Comparison of ENCODE assay signal across 18 cellular contexts in the genomic region with DNA sequence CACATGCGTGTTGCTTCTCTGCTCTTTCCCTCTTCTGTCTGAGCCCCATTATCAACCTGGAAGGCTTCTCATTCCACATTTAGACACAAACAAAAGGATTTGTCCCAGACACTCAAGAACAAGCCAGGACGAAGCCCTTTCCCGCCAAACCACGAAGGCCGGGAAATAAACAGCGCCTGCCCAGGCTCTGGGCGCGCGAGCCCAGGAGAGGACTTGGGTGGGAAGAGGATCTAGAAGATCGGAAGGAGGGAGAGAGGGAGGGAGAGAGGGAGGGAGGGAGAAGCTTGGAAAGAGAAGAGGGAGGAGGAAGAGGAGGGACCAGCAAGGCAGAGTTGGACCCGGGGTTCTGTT. TPM values are rescaled to one million over a fixed set of nuclear protein-coding genes. Genes with fewer than 3 reads are reported as not detected.
DNase-seq lines count a peak whose midpoint lies in the region; ATAC-seq, FAIRE-seq and TF ChIP-seq lines count a peak whose summit lies in the region.
"Had no signal": no experiment of that assay in that cellular context is flagged by ENCODE, and none has a peak within 500 bp of the region (broad histone marks: within the 10 kb centered on the region; RNA-seq: fewer than 3 reads in every experiment).

No MANE protein-coding gene starts in this region.

- H3K36me3 ChIP-seq in left ventricle myocardium inferior (no peaks in the 10 kb centered on the region), pancreas (no peaks in the 10 kb centered on the region)
- H3K36me3 ChIP-seq: BLaER1 treated with 17β-estradiol and CSF1 and Interleukin-3, amounts not matched to agents 10 nM and 100 nM; colonic mucosa; esophagus muscularis mucosa; stomach had no signal

- H3K27me3 Mint-ChIP-seq in T-helper 17 cell: peaks cover 90% of the 10 kb centered on the region

- H3K27ac Mint-ChIP-seq in T-helper 17 cell: peak overlapping the region; percentile 53
- peak overlapping the region; percentile 32 for H3K27ac Mint-ChIP-seq in stimulated activated effector memory CD8-positive, alpha-beta T cell treated with anti-CD3 and anti-CD28 coated beads, Interleukin-12 subunit alpha, Interleukin-12 subunit beta, amount 100 ng/mL, for 72 hours

- H3K4me3 ChIP-seq in left ventricle myocardium inferior: peak overlapping the region; percentile 33
- H3K4me3 ChIP-seq in iPS-18c (ENCODE audit: insufficient read depth, low read depth, low read length): peak overlapping the region; percentile 11; the same call in 1 of the 2 replicates
- no peak overlapping the region for H3K4me3 ChIP-seq in pancreas
- H3K4me3 ChIP-seq: colonic mucosa, lung had no signal

- TF ChIP-seq POLR2A in GM18505 (IDR thresholded peaks at IDR 0.05; ENCODE audit: borderline replicate concordance, extremely low read depth, insufficient read depth, insufficient read length): no peak

- DNase-seq in left ventricle myocardium inferior (no peak), Right ventricle myocardium superior (no peak), T-helper 17 cell (no peak), NAMALWA (ENCODE audit: low spot score) (no peak), pancreas (no peak)
- no peak for DNase-seq in stimulated activated effector memory CD8-positive, alpha-beta T cell treated with anti-CD3 and anti-CD28 coated beads, Interleukin-12 subunit alpha, Interleukin-12 subunit beta, amount 100 ng/mL, for 72 hours (ENCODE audit: low spot score in 2 of 2)
- DNase-seq: colonic mucosa, EL, hippocampal formation, NCI-H2029, SIG-M5, stomach had no signal

- intact Hi-C loops in left ventricle myocardium inferior (cut with micrococcal nuclease): no loop called here
- intact Hi-C loops in Right ventricle myocardium superior (cut with DNase I): no loop called here
- intact Hi-C loops in pancreas (cut with DNase I): no loop called here

- H3K27me3 ChIP-seq in left ventricle myocardium inferior (ENCODE audit: low read depth): peaks cover 100% of the 10 kb centered on the region
- peaks cover 8 to 58% (median 22%) of the 10 kb centered on the region in 4 donors for H3K27me3 ChIP-seq in pancreas

- peak overlapping the region; percentile 43 for H3K4me3 Mint-ChIP-seq in T-helper 17 cell
- H3K4me3 Mint-ChIP-seq in stimulated activated effector memory CD8-positive, alpha-beta T cell treated with anti-CD3 and anti-CD28 coated beads, Interleukin-12 subunit alpha, Interleukin-12 subunit beta, amount 100 ng/mL, for 72 hours: peak overlapping the region; percentile 66

- ATAC-seq in Right ventricle myocardium superior (ENCODE audit: poor library complexity) (no peak), T-helper 17 cell (no peak), GM18505 (IDR thresholded peaks at IDR 0.05; ENCODE audit: unreplicated experiment) (no peak), pancreas (no peak)
- no peak for ATAC-seq in stimulated activated effector memory CD8-positive, alpha-beta T cell treated with anti-CD3 and anti-CD28 coated beads, Interleukin-12 subunit alpha, Interleukin-12 subunit beta, amount 100 ng/mL, for 72 hours

- no peak for FAIRE-seq in pancreas (lab: Jason Lieb, UNC)

- H3K27ac ChIP-seq in left ventricle myocardium inferior (replicated peaks) (no peak overlapping the region), pancreas (no peak overlapping the region)
- H3K27ac ChIP-seq: BLaER1 treated with 17β-estradiol and CSF1 and Interleukin-3, amounts not matched to agents 10 nM and 100 nM; colonic mucosa; esophagus muscularis mucosa; stomach had no signal

- H3K4me1 Mint-ChIP-seq in T-helper 17 cell: peaks cover 26% of the 10 kb centered on the region
- peaks cover 37% of the 10 kb centered on the region for H3K4me1 Mint-ChIP-seq in stimulated activated effector memory CD8-positive, alpha-beta T cell treated with anti-CD3 and anti-CD28 coated beads, Interleukin-12 subunit alpha, Interleukin-12 subunit beta, amount 100 ng/mL, for 72 hours

- no peaks in the 10 kb centered on the region for H3K9me3 Mint-ChIP-seq in stimulated activated effector memory CD8-positive, alpha-beta T cell treated with anti-CD3 and anti-CD28 coated beads, Interleukin-12 subunit alpha, Interleukin-12 subunit beta, amount 100 ng/mL, for 72 hours

- H3K4me1 ChIP-seq in left ventricle myocardium inferior (peaks cover 34% of the 10 kb centered on the region), pancreas (peaks cover 0 to 8% (median 0%) of the 10 kb centered on the region in 3 donors)

- TF ChIP-seq CTCF in left ventricle myocardium inferior (IDR thresholded peaks at IDR 0.05; ENCODE audit: borderline replicate concordance): no peak
- no peak for TF ChIP-seq CTCF in pancreas (IDR thresholded peaks at IDR 0.05)

- H3K36me3 Mint-ChIP-seq in T-helper 17 cell (ENCODE audit: low read depth): no peaks in the 10 kb centered on the region
- peaks cover 12% of the 10 kb centered on the region for H3K36me3 Mint-ChIP-seq in stimulated activated effector memory CD8-positive, alpha-beta T cell treated with anti-CD3 and anti-CD28 coated beads, Interleukin-12 subunit alpha, Interleukin-12 subunit beta, amount 100 ng/mL, for 72 hours

- H3K9me3 ChIP-seq in left ventricle myocardium inferior (replicated peaks) (no peaks in the 10 kb centered on the region), T-helper 17 cell (ENCODE audit: control insufficient read depth, low read length, poor library complexity, severe bottlenecking) (peaks cover 5% of the 10 kb centered on the region), iPS-18c (ENCODE audit: control insufficient read depth, insufficient read depth, low read length) (no peaks in the 10 kb centered on the region), pancreas (no peaks in the 10 kb centered on the region)
- H3K9me3 ChIP-seq: colonic mucosa, esophagus muscularis mucosa had no signal

- WGBS in pancreas, 2 donors: 11 to 18% methylated on average over 11 of the region's 11 CpGs

RNA-seq across cellular contexts. Expression of a gene that starts 6.8 kb away (rescaled TPM):
- not detected for total RNA-seq in left ventricle myocardium inferior
- total RNA-seq in Right ventricle myocardium superior: not detected
- total RNA-seq in T-helper 17 cell: not detected
- total RNA-seq in pancreas: not detected
- polyA plus RNA-seq in pancreas: under 1 TPM in 1 of 2 donors, not detected in 1; 0.02 TPM
- total RNA-seq: colonic mucosa, esophagus muscularis mucosa, lung, renal cortical epithelial cell, stomach had no signal
- polyA plus RNA-seq: lung, stomach had no signal

Comparison
In these comparisons a context has a peak if more than half of its experiments do, and no peak if none do; other contexts are left out.
1. H3K4me3 ChIP-seq: peak in left ventricle myocardium inferior (single experiment) and iPS-18c (single experiment); none in pancreas (0 of 4).